39 cellular contexts compared by ENCODE assay signal in the genomic region with DNA sequence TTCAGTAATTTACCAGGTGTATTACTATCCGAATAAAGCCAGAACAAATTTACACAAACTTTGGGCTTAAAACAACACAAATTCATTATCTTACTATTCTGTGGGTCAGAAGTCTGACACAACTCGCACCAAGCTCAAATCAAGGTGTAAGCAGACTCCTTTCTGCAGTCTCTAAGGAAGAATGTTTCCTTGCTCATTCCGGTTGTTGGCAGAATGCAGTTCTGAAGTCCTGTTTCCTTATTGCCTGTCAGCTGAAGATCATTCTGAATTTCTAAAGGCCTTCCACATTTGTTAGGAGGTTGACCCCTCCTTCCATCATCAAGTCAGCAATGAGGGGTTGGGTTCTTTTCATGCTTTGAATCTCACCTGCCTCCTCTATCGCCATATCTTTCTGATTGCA.
"Had no signal": no experiment of that assay in that cellular context is flagged by ENCODE, and none has a peak within 500 bp of the region (broad histone marks: within the 10 kb centered on the region; RNA-seq: fewer than 3 reads in every experiment).

No MANE protein-coding gene starts in this region.

- ATAC-seq: activated naive CD4-positive, alpha-beta T cell treated with anti-CD3 and anti-CD28 coated beads, Interleukin-2, amount 50 U/mL, for 72 hours; activated naive CD8-positive, alpha-beta T cell treated with anti-CD3 and anti-CD28 coated beads, Interleukin-2, amount 50 U/mL, for 24 hours; activated T-cell treated with anti-CD3 and anti-CD28 coated beads, Interleukin-2, amount 50 U/mL, for 4 hours; activated T-cell treated with anti-CD3 and anti-CD28 coated beads, Interleukin-2, amount 50 U/mL, for 72 hours; activated T-helper 17 cell treated with anti-CD3 and anti-CD28 coated beads, Interleukin-2, amount 50 U/mL, for 72 hours; body of pancreas had no signal

- H3K27me3 ChIP-seq: adrenal gland, ascending aorta, body of pancreas, brain microvascular endothelial cell, breast epithelium, cardiac muscle cell had no signal

- H3K4me3 Mint-ChIP-seq: activated naive CD4-positive, alpha-beta T cell treated with anti-CD3 and anti-CD28 coated beads for 36 hours; activated naive CD4-positive, alpha-beta T cell treated with anti-CD3 and anti-CD28 coated beads, Interleukin-2, amount 10 ng/mL, durations not matched to agents 7 days and 5 days; activated naive CD4-positive, alpha-beta T cell treated with anti-CD3 and anti-CD28 coated beads, Interleukin-2, amount 50 U/mL, for 24 hours; activated naive CD8-positive, alpha-beta T cell; activated naive CD8-positive, alpha-beta T cell treated with anti-CD3 and anti-CD28 coated beads for 36 hours; activated naive CD8-positive, alpha-beta T cell treated with anti-CD3 and anti-CD28 coated beads, Interleukin-2, amount 10 ng/mL, durations not matched to agents 7 days and 5 days; activated naive CD8-positive, alpha-beta T cell treated with anti-CD3 and anti-CD28 coated beads, Interleukin-2, amount 50 U/mL, for 24 hours; activated T-cell treated with anti-CD3 and anti-CD28 coated beads, Interleukin-2, amount 50 U/mL, for 24 hours; activated T-cell treated with anti-CD3 and anti-CD28 coated beads, Interleukin-2, amount 50 U/mL, for 4 hours; activated T-cell treated with anti-CD3 and anti-CD28 coated beads, Interleukin-2, amount 50 U/mL, for 72 hours; activated T-helper 1 cell treated with anti-CD3 and anti-CD28 coated beads, Interleukin-12 subunit alpha, Interleukin-12 subunit beta, Interleukin-2, Interleukin-4 antibody, amounts not matched to agents 30 ng/mL and 10 ng/mL and 1 ng/mL, durations not matched to agents 14 hours and 24 hours and 36 hours; activated T-helper 17 cell treated with anti-CD3 and anti-CD28 coated beads, Interleukin-2, amount 50 U/mL, for 72 hours; brain; central memory CD8-positive, alpha-beta T cell had no signal

- H3K27ac Mint-ChIP-seq: activated naive CD4-positive, alpha-beta T cell treated with anti-CD3 and anti-CD28 coated beads for 36 hours; activated naive CD4-positive, alpha-beta T cell treated with anti-CD3 and anti-CD28 coated beads, Interleukin-2, amount 10 ng/mL, durations not matched to agents 7 days and 5 days; activated naive CD4-positive, alpha-beta T cell treated with anti-CD3 and anti-CD28 coated beads, Interleukin-2, amount 50 U/mL, for 24 hours; activated naive CD4-positive, alpha-beta T cell treated with anti-CD3 and anti-CD28 coated beads, Interleukin-2, amount 50 U/mL, for 72 hours; activated naive CD8-positive, alpha-beta T cell; activated naive CD8-positive, alpha-beta T cell treated with anti-CD3 and anti-CD28 coated beads for 36 hours; activated naive CD8-positive, alpha-beta T cell treated with anti-CD3 and anti-CD28 coated beads, Interleukin-2, amount 10 ng/mL, durations not matched to agents 7 days and 5 days; activated naive CD8-positive, alpha-beta T cell treated with anti-CD3 and anti-CD28 coated beads, Interleukin-2, amount 50 U/mL, for 24 hours; activated T-cell treated with anti-CD3 and anti-CD28 coated beads, Interleukin-2, amount 50 U/mL, for 24 hours; activated T-cell treated with anti-CD3 and anti-CD28 coated beads, Interleukin-2, amount 50 U/mL, for 72 hours; activated T-helper 1 cell treated with anti-CD3 and anti-CD28 coated beads, Interleukin-12 subunit alpha, Interleukin-12 subunit beta, Interleukin-2, Interleukin-4 antibody, amounts not matched to agents 30 ng/mL and 10 ng/mL and 1 ng/mL, durations not matched to agents 14 hours and 24 hours and 36 hours; activated T-helper 17 cell treated with anti-CD3 and anti-CD28 coated beads, Interleukin-2, amount 50 U/mL, for 72 hours; activated T-helper 2 cell treated with anti-CD3 and anti-CD28 coated beads, Interferon-gamma antibody, Interleukin-2, Interleukin-4, amounts not matched to agents 10 μg/mL and 5 μg/mL and 100 μg/mL, durations not matched to agents 14 hours and 24 hours and 36 hours; brain had no signal

- H3K9me3 Mint-ChIP-seq: activated naive CD4-positive, alpha-beta T cell treated with anti-CD3 and anti-CD28 coated beads for 36 hours; activated naive CD4-positive, alpha-beta T cell treated with anti-CD3 and anti-CD28 coated beads, Interleukin-2, amount 50 U/mL, for 24 hours; activated naive CD4-positive, alpha-beta T cell treated with anti-CD3 and anti-CD28 coated beads, Interleukin-2, amount 50 U/mL, for 72 hours; activated naive CD8-positive, alpha-beta T cell treated with anti-CD3 and anti-CD28 coated beads for 36 hours; activated naive CD8-positive, alpha-beta T cell treated with anti-CD3 and anti-CD28 coated beads, Interleukin-2, amount 50 U/mL, for 24 hours; activated T-helper 2 cell treated with anti-CD3 and anti-CD28 coated beads, Interferon-gamma antibody, Interleukin-2, Interleukin-4, amounts not matched to agents 10 μg/mL and 5 μg/mL and 100 μg/mL, durations not matched to agents 14 hours and 24 hours and 36 hours had no signal

- H3K27me3 Mint-ChIP-seq: activated naive CD4-positive, alpha-beta T cell treated with anti-CD3 and anti-CD28 coated beads, Interleukin-2, amount 10 ng/mL, durations not matched to agents 7 days and 5 days; activated naive CD4-positive, alpha-beta T cell treated with anti-CD3 and anti-CD28 coated beads, Interleukin-2, amount 50 U/mL, for 24 hours; activated naive CD8-positive, alpha-beta T cell; activated naive CD8-positive, alpha-beta T cell treated with anti-CD3 and anti-CD28 coated beads for 36 hours; activated naive CD8-positive, alpha-beta T cell treated with anti-CD3 and anti-CD28 coated beads, Interleukin-2, amount 10 ng/mL, durations not matched to agents 7 days and 5 days; activated naive CD8-positive, alpha-beta T cell treated with anti-CD3 and anti-CD28 coated beads, Interleukin-2, amount 50 U/mL, for 24 hours; activated T-cell treated with anti-CD3 and anti-CD28 coated beads, Interleukin-2, amount 50 U/mL, for 24 hours; activated T-helper 17 cell treated with anti-CD3 and anti-CD28 coated beads, Interleukin-2, amount 50 U/mL, for 72 hours; central memory CD8-positive, alpha-beta T cell had no signal

- H3K4me3 ChIP-seq: adrenal gland, ascending aorta, body of pancreas, breast epithelium, cardiac muscle cell had no signal

- H3K36me3 Mint-ChIP-seq: activated naive CD4-positive, alpha-beta T cell treated with anti-CD3 and anti-CD28 coated beads, Interleukin-2, amount 10 ng/mL, durations not matched to agents 7 days and 5 days; activated naive CD4-positive, alpha-beta T cell treated with anti-CD3 and anti-CD28 coated beads, Interleukin-2, amount 50 U/mL, for 72 hours; activated naive CD8-positive, alpha-beta T cell treated with anti-CD3 and anti-CD28 coated beads for 36 hours; brain had no signal

- DNase-seq: activated effector memory CD4-positive, alpha-beta T cell treated with anti-CD3 and anti-CD28 coated beads, Interleukin-2, amount 50 U/mL, for 16 hours; activated effector memory CD4-positive, alpha-beta T cell treated with Interleukin-2 at 50 U/mL for 16 hours; activated gamma-delta T cell; activated gamma-delta T cell treated with Interleukin-2 at 50 U/mL for 16 hours; activated naive CD4-positive, alpha-beta T cell; activated naive CD4-positive, alpha-beta T cell treated with anti-CD3 and anti-CD28 coated beads for 36 hours; activated naive CD4-positive, alpha-beta T cell treated with anti-CD3 and anti-CD28 coated beads, Interleukin-2, amount 10 ng/mL, durations not matched to agents 7 days and 5 days; activated naive CD4-positive, alpha-beta T cell treated with anti-CD3 and anti-CD28 coated beads, Interleukin-2, amount 50 U/mL, for 16 hours; activated naive CD4-positive, alpha-beta T cell treated with Interleukin-2 at 50 U/mL for 16 hours; activated naive CD8-positive, alpha-beta T cell treated with anti-CD3 and anti-CD28 coated beads for 36 hours; activated naive CD8-positive, alpha-beta T cell treated with anti-CD3 and anti-CD28 coated beads, Interleukin-2, amount 10 ng/mL, durations not matched to agents 7 days and 5 days; activated naive CD8-positive, alpha-beta T cell treated with anti-CD3 and anti-CD28 coated beads, Interleukin-2, amount 50 U/mL, for 24 hours; activated T-cell treated with anti-CD3 and anti-CD28 coated beads for 4 hours; activated T-cell treated with anti-CD3 and anti-CD28 coated beads, Interleukin-2, amount 50 U/mL, for 1 hour; activated T-cell treated with anti-CD3 and anti-CD28 coated beads, Interleukin-2, amount 50 U/mL, for 24 hours; activated T-cell treated with anti-CD3 and anti-CD28 coated beads, Interleukin-2, amount 50 U/mL, for 4 hours; activated T-cell treated with anti-CD3 and anti-CD28 coated beads, Interleukin-2, amount 50 U/mL, for 48 hours; activated T-cell treated with anti-CD3 and anti-CD28 coated beads, Interleukin-2, amount 50 U/mL, for 72 hours; adrenal gland; amniotic stem cell; amygdala; anterior cingulate cortex; aorta; body of pancreas; brain microvascular endothelial cell; caudate nucleus; central memory CD4-positive, alpha-beta T cell; cerebellar nuclear complex had no signal

- H3K9me3 ChIP-seq: adrenal gland, ascending aorta, body of pancreas had no signal

- H3K36me3 ChIP-seq: adrenal gland, ascending aorta, brain microvascular endothelial cell, breast epithelium, cardiac muscle cell had no signal

- H3K27ac ChIP-seq: adrenal gland, ascending aorta, body of pancreas, brain microvascular endothelial cell, breast epithelium, cardiac muscle cell had no signal

- H3K4me1 ChIP-seq: adrenal gland, ascending aorta, body of pancreas, breast epithelium had no signal

- H3K4me1 Mint-ChIP-seq: activated naive CD4-positive, alpha-beta T cell treated with anti-CD3 and anti-CD28 coated beads, Interleukin-2, amount 10 ng/mL, durations not matched to agents 7 days and 5 days; activated naive CD4-positive, alpha-beta T cell treated with anti-CD3 and anti-CD28 coated beads, Interleukin-2, amount 50 U/mL, for 24 hours; activated naive CD8-positive, alpha-beta T cell treated with anti-CD3 and anti-CD28 coated beads for 36 hours; activated naive CD8-positive, alpha-beta T cell treated with anti-CD3 and anti-CD28 coated beads, Interleukin-2, amount 10 ng/mL, durations not matched to agents 7 days and 5 days; activated naive CD8-positive, alpha-beta T cell treated with anti-CD3 and anti-CD28 coated beads, Interleukin-2, amount 50 U/mL, for 24 hours; activated T-helper 17 cell treated with anti-CD3 and anti-CD28 coated beads, Interleukin-2, amount 50 U/mL, for 72 hours; central memory CD8-positive, alpha-beta T cell had no signal
